Comparison of ENCODE assay signal across 10 cellular contexts in genomic region chr21:38769253-38769780, GRCh38. TPM values are rescaled to one million over a fixed set of nuclear protein-coding genes. Genes with fewer than 3 reads are reported as not detected.
DNase-seq lines count a peak whose midpoint lies in the region; ATAC-seq and TF ChIP-seq lines count a peak whose summit lies in the region.
"Had no signal": no experiment of that assay in that cellular context is flagged by ENCODE, and none has a peak within 500 bp of the region (broad histone marks: within the 10 kb centered on the region; RNA-seq: fewer than 3 reads in every experiment).

No MANE protein-coding gene starts in this region.

- TF ChIP-seq EP300 in upper lobe of left lung (IDR thresholded peaks at IDR 0.05), result no peak

- H3K9me3 ChIP-seq in thoracic aorta, result no peaks in the 10 kb centered on the region
- no peaks in the 10 kb centered on the region for H3K9me3 ChIP-seq in upper lobe of left lung
- H3K9me3 ChIP-seq: spleen had no signal

- peak overlapping the region; percentile 100 for H3K27ac Mint-ChIP-seq in activated CD4-positive, alpha-beta T cell treated with anti-CD3 and anti-CD28 coated beads, Interleukin-2, amount 10 ng/mL, durations not matched to agents 7 days and 5 days

- H3K27ac ChIP-seq in thoracic aorta, result peak overlapping the region; percentile 87 to 88
- H3K27ac ChIP-seq in upper lobe of left lung, result peak overlapping the region in 2 of 4 donors; percentile 11 to 46

- H3K36me3 ChIP-seq in thoracic aorta, result no peaks in the 10 kb centered on the region
- no peaks in the 10 kb centered on the region for H3K36me3 ChIP-seq in upper lobe of left lung
- H3K36me3 ChIP-seq: spleen had no signal

- peaks cover 13% of the 10 kb centered on the region for H3K36me3 Mint-ChIP-seq in activated CD4-positive, alpha-beta T cell treated with anti-CD3 and anti-CD28 coated beads, Interleukin-2, amount 10 ng/mL, durations not matched to agents 7 days and 5 days (ENCODE audit: low read depth)

- TF ChIP-seq CTCF in fibroblast of mammary gland (conservative IDR thresholded peaks at IDR 0.05; ENCODE audit: control insufficient read depth, insufficient read depth, low read depth, low read length), result no peak
- no peak for TF ChIP-seq CTCF in thoracic aorta (IDR thresholded peaks at IDR 0.05)
- TF ChIP-seq CTCF in upper lobe of left lung (IDR thresholded peaks at IDR 0.05), result no peak

- H3K4me1 ChIP-seq in thoracic aorta (ENCODE audit: control insufficient read depth in 1 of 2, low read depth in 2 of 2) (peaks cover 14 to 44% of the 10 kb centered on the region in 2 donors), upper lobe of left lung (peaks cover 0 to 24% (median 11%) of the 10 kb centered on the region in 4 donors)

- H3K27me3 Mint-ChIP-seq in activated CD4-positive, alpha-beta T cell treated with anti-CD3 and anti-CD28 coated beads, Interleukin-2, amount 10 ng/mL, durations not matched to agents 7 days and 5 days, result no peaks in the 10 kb centered on the region

- H3K4me3 ChIP-seq in fibroblast of mammary gland (ENCODE audit: control insufficient read depth, low read depth, low read length), result no peak overlapping the region
- peak overlapping the region; percentile 13 for H3K4me3 ChIP-seq in thoracic aorta
- no peak overlapping the region for H3K4me3 ChIP-seq in upper lobe of left lung
- H3K4me3 ChIP-seq: spleen had no signal

- peak overlapping the region; percentile 81 for H3K4me3 Mint-ChIP-seq in activated CD4-positive, alpha-beta T cell treated with anti-CD3 and anti-CD28 coated beads, Interleukin-2, amount 10 ng/mL, durations not matched to agents 7 days and 5 days

- H3K9me3 Mint-ChIP-seq in activated CD4-positive, alpha-beta T cell treated with anti-CD3 and anti-CD28 coated beads, Interleukin-2, amount 10 ng/mL, durations not matched to agents 7 days and 5 days, result peaks cover 12% of the 10 kb centered on the region

- POLR2A ChIA-PET in activated CD4-positive, alpha-beta T cell treated with anti-CD3 and anti-CD28 coated beads, Interleukin-2, amount 10 ng/mL, durations not matched to agents 7 days and 5 days (lab: Charles Lee), result no interaction called here

- H3K4me1 Mint-ChIP-seq in activated CD4-positive, alpha-beta T cell treated with anti-CD3 and anti-CD28 coated beads, Interleukin-2, amount 10 ng/mL, durations not matched to agents 7 days and 5 days, result peaks cover 48% of the 10 kb centered on the region

- 66% methylated on average over 8 to 9 of the region's 9 CpGs for WGBS in upper lobe of left lung, 2 donors

- CTCF ChIA-PET in activated CD4-positive, alpha-beta T cell treated with anti-CD3 and anti-CD28 coated beads, Interleukin-2, amount 10 ng/mL, durations not matched to agents 7 days and 5 days (lab: Charles Lee), result interaction anchor here (1.9 kb wide), 1 partner anchor 17 kb away, joined by 4 read pairs; no protein-coding TSS in a partner anchor

- DNase-seq in activated CD4-positive, alpha-beta T cell treated with anti-CD3 and anti-CD28 coated beads, Interleukin-2, amount 10 ng/mL, durations not matched to agents 7 days and 5 days, result no peak
- DNase-seq in activated CD4-positive, alpha-beta T cell treated with anti-CD3 and anti-CD28 coated beads for 1 hour, result no peak
- DNase-seq in T1000 (lab: John Stamatoyannopoulos, UW), result peak; percentile 60
- peak; percentile 40 for DNase-seq in fibroblast of mammary gland (ENCODE audit: low read depth)
- DNase-seq in thoracic aorta (ENCODE audit: low spot score), result no peak
- DNase-seq in upper lobe of left lung, result no peak
- no peak for DNase-seq in SKM-1 treated with dmso at 0.1 percent for 144 hours (lab: John Stamatoyannopoulos, UW; ENCODE audit: unreplicated experiment)
- DNase-seq: cerebellar nuclear complex, spleen had no signal

- no peak for TF ChIP-seq POLR2A in upper lobe of left lung (IDR thresholded peaks at IDR 0.05)

- no peak for ATAC-seq in thoracic aorta (ENCODE audit: insufficient number of reproducible peaks, low FRiP score, low read depth)
- ATAC-seq in upper lobe of left lung (ENCODE audit: low FRiP score in 2 of 2), result no peak
- no peak for ATAC-seq in HG03442 (IDR thresholded peaks at IDR 0.05; ENCODE audit: unreplicated experiment)

- H3K27me3 ChIP-seq in thoracic aorta (replicated peaks; ENCODE audit: insufficient read depth) (no peaks in the 10 kb centered on the region), upper lobe of left lung (no peaks in the 10 kb centered on the region)

RNA-seq across cellular contexts. Expression of gene ETS2, which starts 36.4 kb away (rescaled TPM):
- 10 to 100 TPM; 15.2 to 19.7 TPM for total RNA-seq in activated CD4-positive, alpha-beta T cell treated with anti-CD3 and anti-CD28 coated beads, Interleukin-2, amount 10 ng/mL, durations not matched to agents 7 days and 5 days
- total RNA-seq in thoracic aorta (100 to 1,000 TPM; 120 to 226 TPM), upper lobe of left lung (100 to 1,000 TPM in 5 of 6 donors, 10 to 100 TPM in 1; 70.2 to 215 (median 143) TPM)

Comparison
In these comparisons a context has a peak if more than half of its experiments do, and no peak if none do; other contexts are left out.
1. DNase-seq: peak in T1000 (single experiment) and fibroblast of mammary gland (single experiment); none in activated CD4-positive, alpha-beta T cell treated with anti-CD3 and anti-CD28 coated beads, Interleukin-2, amount 10 ng/mL, durations not matched to agents 7 days and 5 days (single experiment), activated CD4-positive, alpha-beta T cell treated with anti-CD3 and anti-CD28 coated beads for 1 hour (single experiment), thoracic aorta (single experiment), upper lobe of left lung (0 of 2) and SKM-1 treated with dmso at 0.1 percent for 144 hours (single experiment).